Comparison of ENCODE assay signal across 12 cellular contexts in genomic region chr21:45535341-45536081, GRCh38. TPM values are rescaled to one million over a fixed set of nuclear protein-coding genes. Genes with fewer than 3 reads are reported as not detected.
DNase-seq lines count a peak whose midpoint lies in the region; ATAC-seq, FAIRE-seq and TF ChIP-seq lines count a peak whose summit lies in the region.
"Had no signal": no experiment of that assay in that cellular context is flagged by ENCODE, and none has a peak within 500 bp of the region (broad histone marks: within the 10 kb centered on the region; RNA-seq: fewer than 3 reads in every experiment).

No MANE protein-coding gene starts in this region.

- intact Hi-C loops in kidney (cut with DNase I) = no loop called here

- in situ Hi-C loops in KBM-7 (cut with MboI; ENCODE audit: low pct_unique_long_range_greater_than_20kb, low sequenced_read_pairs) = no loop called here

- peaks cover 31% of the 10 kb centered on the region for H3K36me3 Mint-ChIP-seq in stimulated activated effector memory CD8-positive, alpha-beta T cell treated with anti-CD3 and anti-CD28 coated beads, Interleukin-12 subunit alpha, Interleukin-12 subunit beta, amount 100 ng/mL, for 72 hours

- peak overlapping the region; percentile 77 for H3K27ac Mint-ChIP-seq in stimulated activated effector memory CD8-positive, alpha-beta T cell treated with anti-CD3 and anti-CD28 coated beads, Interleukin-12 subunit alpha, Interleukin-12 subunit beta, amount 100 ng/mL, for 72 hours

- H3K27me3 ChIP-seq in WERI-Rb-1 (ENCODE audit: insufficient read depth, low read depth, severe bottlenecking) = no peaks in the 10 kb centered on the region
- H3K27me3 ChIP-seq: SJSA1 had no signal

- H3K9me3 ChIP-seq in WERI-Rb-1 (ENCODE audit: severe bottlenecking) (no peaks in the 10 kb centered on the region), kidney (ENCODE audit: control insufficient read depth in 1 of 2, low read length in 2 of 2) (no peaks in the 10 kb centered on the region)
- H3K9me3 ChIP-seq: SJSA1 had no signal

- H3K4me1 Mint-ChIP-seq in stimulated activated effector memory CD8-positive, alpha-beta T cell treated with anti-CD3 and anti-CD28 coated beads, Interleukin-12 subunit alpha, Interleukin-12 subunit beta, amount 100 ng/mL, for 72 hours = peaks cover 18% of the 10 kb centered on the region

- no peak for TF ChIP-seq CTCF in WERI-Rb-1 (IDR thresholded peaks at IDR 0.05; ENCODE audit: low read depth, low read length)
- TF ChIP-seq CTCF in kidney (IDR thresholded peaks at IDR 0.05; ENCODE audit: borderline replicate concordance, extremely low read depth, insufficient read depth) = no peak

- no peak overlapping the region for H3K9ac ChIP-seq in kidney (ENCODE audit: low read length in 2 of 2)
- H3K9ac ChIP-seq: KMS-11 had no signal

- H3K36me3 ChIP-seq in WERI-Rb-1 (peaks cover 59% of the 10 kb centered on the region), kidney (ENCODE audit: control insufficient read depth in 1 of 2, insufficient read depth in 2 of 2, low read length in 2 of 2) (no peaks in the 10 kb centered on the region)

- H3K4me3 ChIP-seq in WERI-Rb-1 (ENCODE audit: low read depth, low read length) (no peak overlapping the region), kidney (ENCODE audit: low read length in 2 of 2) (no peak overlapping the region)
- H3K4me3 ChIP-seq: SJSA1 had no signal

- no peak for ATAC-seq in stimulated activated effector memory CD8-positive, alpha-beta T cell treated with anti-CD3 and anti-CD28 coated beads, Interleukin-12 subunit alpha, Interleukin-12 subunit beta, amount 100 ng/mL, for 72 hours
- ATAC-seq in HG03469 (IDR thresholded peaks at IDR 0.05; ENCODE audit: unreplicated experiment) = no peak

- no peaks in the 10 kb centered on the region for H3K9me3 Mint-ChIP-seq in stimulated activated effector memory CD8-positive, alpha-beta T cell treated with anti-CD3 and anti-CD28 coated beads, Interleukin-12 subunit alpha, Interleukin-12 subunit beta, amount 100 ng/mL, for 72 hours

- no peak for FAIRE-seq in kidney (lab: Jason Lieb, UNC)

- H3K27ac ChIP-seq in WERI-Rb-1 (peak overlapping the region; percentile 86), kidney (ENCODE audit: low read depth in 2 of 2, low read length in 2 of 2) (no peak overlapping the region)
- H3K27ac ChIP-seq: KMS-11, SJSA1 had no signal

- peak; percentile 26 for DNase-seq in KBM-7
- DNase-seq in WERI-Rb-1 = peak; percentile 61
- DNase-seq in kidney = peak; percentile 74
- DNase-seq in stimulated activated effector memory CD8-positive, alpha-beta T cell treated with anti-CD3 and anti-CD28 coated beads, Interleukin-12 subunit alpha, Interleukin-12 subunit beta, amount 100 ng/mL, for 72 hours (ENCODE audit: low spot score in 2 of 2) = no peak
- no peak for DNase-seq in SK-N-DZ (ENCODE audit: low spot score)
- DNase-seq in DMS153 treated with DMSO at 0.1 percent for 48 hours (lab: John Stamatoyannopoulos, UW; ENCODE audit: unreplicated experiment) = no peak
- DNase-seq: DMS 273 treated with DMSO at 0.1 percent for 48 hours; NCI-H446 treated with DMSO at 0.1 percent for 48 hours; stimulated activated CD8-positive, alpha-beta memory T cell treated with anti-CD3 and anti-CD28 coated beads, Interleukin-4, amount 100 ng/mL, for 48 hours had no signal

- no peak overlapping the region for H3K4me3 Mint-ChIP-seq in stimulated activated effector memory CD8-positive, alpha-beta T cell treated with anti-CD3 and anti-CD28 coated beads, Interleukin-12 subunit alpha, Interleukin-12 subunit beta, amount 100 ng/mL, for 72 hours

- peaks cover 0 to 7% of the 10 kb centered on the region in 2 donors for H3K4me1 ChIP-seq in kidney (ENCODE audit: control insufficient read depth in 1 of 2, insufficient read depth in 1 of 2, low read depth in 1 of 2, low read length in 2 of 2)
- H3K4me1 ChIP-seq: SJSA1 had no signal

RNA-seq across cellular contexts. Expression of gene SLC19A1, which starts 6.7 kb away (rescaled TPM):
- total RNA-seq in kidney = 7.2 TPM
- 5.1 TPM for polyA plus RNA-seq in kidney (ENCODE audit: insufficient read depth, low read depth, low replicate concordance)
- polyA plus RNA-seq in SK-N-DZ (2014; cell fraction: cytosol; rRNA removed) = 19.8 TPM in 2 replicates
- polyA plus RNA-seq in SK-N-DZ (2014; cell fraction: nucleus; rRNA removed) = 23.4 and 29.2 TPM in 2 replicates

Comparison
In these comparisons a context has a peak if more than half of its experiments do, and no peak if none do; other contexts are left out.
1. DNase-seq: peak in KBM-7 (single experiment), WERI-Rb-1 (single experiment) and kidney (single experiment); none in stimulated activated effector memory CD8-positive, alpha-beta T cell treated with anti-CD3 and anti-CD28 coated beads, Interleukin-12 subunit alpha, Interleukin-12 subunit beta, amount 100 ng/mL, for 72 hours (0 of 2), SK-N-DZ (single experiment) and DMS153 treated with DMSO at 0.1 percent for 48 hours (single experiment).